ENCODE assay signal across 19 cellular contexts in genomic region chr1:206883160-206883559, GRCh38. TPM values are rescaled to one million over a fixed set of nuclear protein-coding genes. Genes with fewer than 3 reads are reported as not detected.
DNase-seq lines count a peak whose midpoint lies in the region; ATAC-seq and TF ChIP-seq lines count a peak whose summit lies in the region.
"Had no signal": no experiment of that assay in that cellular context is flagged by ENCODE, and none has a peak within 500 bp of the region (broad histone marks: within the 10 kb centered on the region; RNA-seq: fewer than 3 reads in every experiment).

No MANE protein-coding gene starts in this region.

- H2AFZ ChIP-seq in KMS-11 (ENCODE audit: low read depth) (no peak overlapping the region), PC-9 (no peak overlapping the region)

- POLR2A ChIA-PET in PC-9 (lab: Charles Lee; ENCODE audit: unreplicated experiment), result no interaction called here

- peaks cover 16% of the 10 kb centered on the region for H3K4me1 ChIP-seq in KMS-11 (ENCODE audit: low read depth, poor library complexity, severe bottlenecking)
- peaks cover 22% of the 10 kb centered on the region for H3K4me1 ChIP-seq in adipocyte (ENCODE audit: control insufficient read depth, insufficient read depth, low read length)
- H3K4me1 ChIP-seq in PC-9 (replicated peaks; ENCODE audit: insufficient read depth), result no peaks in the 10 kb centered on the region
- H3K4me1 ChIP-seq: HAP-1 had no signal

- DNase-seq in AG10803 (ENCODE audit: low read depth), result peak; percentile 38
- peak; percentile 50 for DNase-seq in adipocyte (ENCODE audit: low read depth)
- peak; percentile 36 for DNase-seq in fibroblast of the aortic adventitia (ENCODE audit: low read depth)
- DNase-seq in DMS79 (lab: John Stamatoyannopoulos, UW), result no peak
- no peak for DNase-seq in PC-9
- DNase-seq: 8988T; ACHN; C1 segment of cervical spinal cord; Calu3; CD4-positive, alpha-beta memory T cell; COR-L47; DMS53; DND-41; GOT3 had no signal

- H4K20me1 ChIP-seq in KMS-11 (ENCODE audit: insufficient read depth) (no peaks in the 10 kb centered on the region), PC-9 (ENCODE audit: insufficient read depth) (no peaks in the 10 kb centered on the region)

- H3K4me2 ChIP-seq in KMS-11 (peak overlapping the region; percentile 8; the same call in 1 of the 2 replicates), PC-9 (no peak overlapping the region)
- H3K4me2 ChIP-seq: A549 had no signal

- no peak overlapping the region for H3K9ac ChIP-seq in KMS-11
- H3K9ac ChIP-seq in adipocyte (ENCODE audit: low read length), result no peak overlapping the region

- H3K27me3 ChIP-seq in KMS-11 (ENCODE audit: insufficient read depth, low read depth) (no peaks in the 10 kb centered on the region), adipocyte (replicated peaks; ENCODE audit: control insufficient read depth, insufficient read depth, low read length) (no peaks in the 10 kb centered on the region), PC-9 (ENCODE audit: insufficient read depth, low read depth) (no peaks in the 10 kb centered on the region)

- H3F3A ChIP-seq in PC-9 (ENCODE audit: insufficient read depth, low read depth), result no peaks in the 10 kb centered on the region

- H3K36me3 ChIP-seq in KMS-11 (ENCODE audit: insufficient read depth) (no peaks in the 10 kb centered on the region), adipocyte (ENCODE audit: control insufficient read depth, insufficient read depth, low read length, severe bottlenecking) (no peaks in the 10 kb centered on the region), PC-9 (ENCODE audit: low read depth) (no peaks in the 10 kb centered on the region)
- H3K36me3 ChIP-seq: HAP-1 had no signal

- no peak for ATAC-seq in GM21723 (IDR thresholded peaks at IDR 0.05; ENCODE audit: unreplicated experiment)
- no peak for ATAC-seq in GM19023 (IDR thresholded peaks at IDR 0.05; ENCODE audit: unreplicated experiment)
- ATAC-seq: A549 had no signal

- H3K79me2 ChIP-seq in KMS-11 (ENCODE audit: insufficient read depth, low read depth), result no peaks in the 10 kb centered on the region
- no peaks in the 10 kb centered on the region for H3K79me2 ChIP-seq in PC-9 (ENCODE audit: low read depth)

- BruUV-seq in PC-9 (replicated peaks; lab: Mats Ljungman, UMichigan), result no TSS peak

- H3K9me3 ChIP-seq in adipocyte (ENCODE audit: control insufficient read depth, low read length), result peaks cover 12% of the 10 kb centered on the region
- H3K9me3 ChIP-seq in PC-9 (ENCODE audit: insufficient read depth, low read depth), result peaks cover 13% of the 10 kb centered on the region; the same call in 1 of the 2 replicates

- H3K9me2 ChIP-seq in PC-9 (ENCODE audit: insufficient read depth), result no peaks in the 10 kb centered on the region

- CTCF ChIA-PET in PC-9 (lab: Charles Lee), result no interaction called here

- TF ChIP-seq CTCF in AG10803 (conservative IDR thresholded peaks at IDR 0.05; ENCODE audit: low read length) (no peak), KMS-11 (conservative IDR thresholded peaks at IDR 0.05; ENCODE audit: low read depth, low read length) (no peak), fibroblast of the aortic adventitia (IDR thresholded peaks at IDR 0.05; ENCODE audit: insufficient read depth, low read length) (no peak), PC-9 (conservative IDR thresholded peaks at IDR 0.05) (no peak)

- intact Hi-C loops in PC-9 (cut with micrococcal nuclease; ENCODE audit: unreplicated experiment), result no loop called here

- H3K4me3 ChIP-seq in AG10803 (ENCODE audit: low read length) (no peak overlapping the region), KMS-11 (IDR thresholded peaks at IDR 0.05; ENCODE audit: insufficient read depth, low read depth, low read length) (no peak overlapping the region), adipocyte (ENCODE audit: low read length) (no peak overlapping the region), fibroblast of the aortic adventitia (ENCODE audit: low read depth, low read length) (no peak overlapping the region), PC-9 (no peak overlapping the region)
- H3K4me3 ChIP-seq: A549, HAP-1 had no signal

- H3K27ac ChIP-seq in KMS-11 (no peak overlapping the region), PC-9 (no peak overlapping the region)
- H3K27ac ChIP-seq: A549 had no signal

RNA-seq across cellular contexts. Expression of gene IL24, which starts 14.1 kb away (rescaled TPM):
- total RNA-seq in fibroblast of the aortic adventitia (ENCODE audit: low replicate concordance) (not detected in 2 replicates), PC-9 (2021) (not detected in 2 replicates)
- total RNA-seq: Calu3; CD4-positive, alpha-beta memory T cell had no signal

RNA-seq across cellular contexts. Expression of gene IL20, which starts 17.7 kb away (rescaled TPM):
- total RNA-seq in fibroblast of the aortic adventitia (ENCODE audit: low replicate concordance) (not detected in 2 replicates), PC-9 (2021) (not detected in 2 replicates)
- total RNA-seq: Calu3; CD4-positive, alpha-beta memory T cell had no signal

RNA-seq across cellular contexts. Expression of gene FCMR, which starts 38.6 kb away (rescaled TPM):
- not detected in 2 replicates for total RNA-seq in fibroblast of the aortic adventitia (ENCODE audit: low replicate concordance)
- 0.63 and 1.2 TPM in 2 replicates for total RNA-seq in PC-9 (2021)

Comparison
In these comparisons a context has a peak if more than half of its experiments do, and no peak if none do; other contexts are left out.
1. DNase-seq: peak in AG10803 (single experiment), adipocyte (single experiment) and fibroblast of the aortic adventitia (single experiment); none in DMS79 (single experiment) and PC-9 (0 of 2).